Comparison of ENCODE assay signal across 18 cellular contexts in genomic region chr10:1293636-1294440, GRCh38.
DNase-seq lines count a peak whose midpoint lies in the region; ATAC-seq, FAIRE-seq and TF ChIP-seq lines count a peak whose summit lies in the region.
"Had no signal": no experiment of that assay in that cellular context is flagged by ENCODE, and none has a peak within 500 bp of the region (broad histone marks: within the 10 kb centered on the region; RNA-seq: fewer than 3 reads in every experiment).

No MANE protein-coding gene starts in this region.

- H3K4me3 Mint-ChIP-seq in chondrocyte (ENCODE audit: unreplicated experiment): no peak overlapping the region
- H3K4me3 Mint-ChIP-seq: activated naive CD8-positive, alpha-beta T cell treated with anti-CD3 and anti-CD28 coated beads, Interleukin-2, amount 10 ng/mL, durations not matched to agents 7 days and 5 days; activated T-cell treated with anti-CD3 and anti-CD28 coated beads, Interleukin-2, amount 50 U/mL, for 4 hours; B cell had no signal

- H3K4me1 Mint-ChIP-seq in chondrocyte (ENCODE audit: low read depth): peaks cover 51% of the 10 kb centered on the region

- no peak overlapping the region for H3K27ac Mint-ChIP-seq in chondrocyte (ENCODE audit: unreplicated experiment)
- H3K27ac Mint-ChIP-seq: activated naive CD8-positive, alpha-beta T cell treated with anti-CD3 and anti-CD28 coated beads, Interleukin-2, amount 10 ng/mL, durations not matched to agents 7 days and 5 days; B cell had no signal

- H3K27ac ChIP-seq in layer of hippocampus (ENCODE audit: low read depth, low read length) (peak overlapping the region; percentile 39), WERI-Rb-1 (no peak overlapping the region), pancreas (no peak overlapping the region)
- H3K27ac ChIP-seq: cardiac muscle cell, SJCRH30 had no signal

- TF ChIP-seq CTCF in chondrocyte (IDR thresholded peaks at IDR 0.05) (peak; percentile 13), WERI-Rb-1 (IDR thresholded peaks at IDR 0.05; ENCODE audit: low read depth, low read length) (no peak), pancreas (IDR thresholded peaks at IDR 0.05) (no peak)

- H3K4me1 ChIP-seq in pancreas: no peaks in the 10 kb centered on the region
- H3K4me1 ChIP-seq: SJCRH30 had no signal

- intact Hi-C loops in sciatic nerve (cut with DNase I): no loop called here
- intact Hi-C loops in pancreas (cut with DNase I): no loop called here
- intact Hi-C loops in left colon (cut with DNase I, micrococcal nuclease): no loop called here

- H3K9me3 ChIP-seq in WERI-Rb-1 (ENCODE audit: severe bottlenecking) (no peaks in the 10 kb centered on the region), pancreas (no peaks in the 10 kb centered on the region)
- H3K9me3 ChIP-seq: SJCRH30 had no signal

- no peak for ATAC-seq in sciatic nerve
- no peak for ATAC-seq in pancreas
- ATAC-seq in left colon: no peak
- ATAC-seq in HG02981 (IDR thresholded peaks at IDR 0.05; ENCODE audit: unreplicated experiment): no peak
- ATAC-seq: activated T-cell treated with anti-CD3 and anti-CD28 coated beads, Interleukin-2, amount 50 U/mL, for 4 hours had no signal

- peak; percentile 70 for DNase-seq in H7
- DNase-seq in chondrocyte (ENCODE audit: low spot score): no peak
- DNase-seq in sciatic nerve (ENCODE audit: low spot score): peak; percentile 30
- no peak for DNase-seq in WERI-Rb-1
- DNase-seq in pancreas: no peak
- no peak for DNase-seq in left colon
- DNase-seq: activated CD4-positive, alpha-beta T cell treated with anti-CD3 and anti-CD28 coated beads, Interleukin-2, amount 50 U/mL, for 4 hours; activated naive CD8-positive, alpha-beta T cell treated with anti-CD3 and anti-CD28 coated beads, Interleukin-2, amount 10 ng/mL, durations not matched to agents 7 days and 5 days; activated T-cell treated with anti-CD3 and anti-CD28 coated beads, Interleukin-2, amount 50 U/mL, for 4 hours; NCI-H510A treated with DMSO at 0.1 percent for 48 hours; SJCRH30 had no signal

- no peak overlapping the region for H3K4me3 ChIP-seq in H7 (ENCODE audit: insufficient read depth, low read depth, low read length)
- H3K4me3 ChIP-seq in WERI-Rb-1 (ENCODE audit: low read depth, low read length): no peak overlapping the region
- no peak overlapping the region for H3K4me3 ChIP-seq in pancreas
- H3K4me3 ChIP-seq: cardiac muscle cell, SJCRH30 had no signal

- peaks cover 3% of the 10 kb centered on the region for H3K9me3 Mint-ChIP-seq in chondrocyte (ENCODE audit: low read depth)
- H3K9me3 Mint-ChIP-seq: activated naive CD8-positive, alpha-beta T cell treated with anti-CD3 and anti-CD28 coated beads, Interleukin-2, amount 10 ng/mL, durations not matched to agents 7 days and 5 days; activated T-cell treated with anti-CD3 and anti-CD28 coated beads, Interleukin-2, amount 50 U/mL, for 4 hours had no signal

- H3K36me3 Mint-ChIP-seq in chondrocyte (ENCODE audit: low read depth): peaks cover 2% of the 10 kb centered on the region
- H3K36me3 Mint-ChIP-seq: activated naive CD8-positive, alpha-beta T cell treated with anti-CD3 and anti-CD28 coated beads, Interleukin-2, amount 10 ng/mL, durations not matched to agents 7 days and 5 days had no signal

- no peaks in the 10 kb centered on the region for H3K27me3 Mint-ChIP-seq in chondrocyte (ENCODE audit: low read depth)

- H3K36me3 ChIP-seq in H7 (replicated peaks; ENCODE audit: control insufficient read depth, insufficient read depth, low read length) (no peaks in the 10 kb centered on the region), WERI-Rb-1 (no peaks in the 10 kb centered on the region), pancreas (no peaks in the 10 kb centered on the region)
- H3K36me3 ChIP-seq: cardiac muscle cell, SJCRH30 had no signal

- no peaks in the 10 kb centered on the region for H3K27me3 ChIP-seq in H7 (ENCODE audit: control insufficient read depth, insufficient read depth, low read length)
- no peaks in the 10 kb centered on the region for H3K27me3 ChIP-seq in layer of hippocampus (ENCODE audit: control insufficient read depth, insufficient read depth, low read length)
- peaks cover 14% of the 10 kb centered on the region for H3K27me3 ChIP-seq in WERI-Rb-1 (ENCODE audit: insufficient read depth, low read depth, severe bottlenecking)
- no peaks in the 10 kb centered on the region for H3K27me3 ChIP-seq in pancreas
- H3K27me3 ChIP-seq: cardiac muscle cell, SJCRH30 had no signal

- WGBS in pancreas, 2 donors: 42 to 48% methylated on average over 10 of the region's 10 CpGs

- no peak for FAIRE-seq in pancreas (lab: Jason Lieb, UNC)
- FAIRE-seq: endothelial cell of umbilical vein, frontal cortex, keratinocyte had no signal

Comparison
In these comparisons a context has a peak if more than half of its experiments do, and no peak if none do; other contexts are left out.
1. DNase-seq: peak in H7 (single experiment) and sciatic nerve (single experiment); none in chondrocyte (single experiment), WERI-Rb-1 (single experiment), pancreas (0 of 6) and left colon (0 of 2).